ENCODE assay signal across 12 cellular contexts in genomic region chr16:23830276-23830675, GRCh38. TPM values are rescaled to one million over a fixed set of nuclear protein-coding genes. Genes with fewer than 3 reads are reported as not detected.
"Had no signal": no experiment of that assay in that cellular context is flagged by ENCODE, and none has a peak within 500 bp of the region (broad histone marks: within the 10 kb centered on the region; RNA-seq: fewer than 3 reads in every experiment).

No MANE protein-coding gene starts in this region.

- DNase-seq: GM23248, GOT3, H9, HCEC 1CT, HFFc6, IMR-90, Karpas-422, KBM-7 had no signal

- H2AFZ ChIP-seq: GM23248 had no signal

- FAIRE-seq: H54, HTR-8/SVneo had no signal

- H3K4me3 ChIP-seq: GM23248 had no signal

- H3K4me2 ChIP-seq: KMS-11 had no signal

- H3K9ac ChIP-seq: GM23248, KMS-11 had no signal

- H3K27ac ChIP-seq: GM23248, KMS-11 had no signal

RNA-seq across cellular contexts. Expression of gene PRKCB, which starts 5.5 kb away (rescaled TPM):
- total RNA-seq: GM23248, HFFc6, HT-29 had no signal
- polyA plus RNA-seq: GM23248, IMR-90 had no signal
